Comparison of ENCODE assay signal across 20 cellular contexts in genomic region chr10:17626656-17627055, GRCh38.
"Had no signal": no experiment of that assay in that cellular context is flagged by ENCODE, and none has a peak within 500 bp of the region (broad histone marks: within the 10 kb centered on the region; RNA-seq: fewer than 3 reads in every experiment).

No MANE protein-coding gene starts in this region.

- ATAC-seq: K562 had no signal

- DNase-seq: Kasumi-1, MM.1S, NCI-H1092 treated with DMSO at 0.1 percent for 48 hours, NCI-H1436, NCI-H187, NCI-H2029, NCI-H2081 treated with DMSO at 0.1 percent for 48 hours, NCI-H2171, NCI-H226, NCI-H446, NCI-H510A, NCI-H524 treated with DMSO at 0.1 percent for 48 hours, NCI-H69, NCI-H774, Right ventricle myocardium superior, RPMI8226, SIG-M5 had no signal

- H3K9me3 Mint-ChIP-seq: IgD-negative memory B cell had no signal

- H3K4me1 Mint-ChIP-seq: IgD-negative memory B cell had no signal

- H3K27ac Mint-ChIP-seq: IgD-negative memory B cell had no signal

- H3K4me3 Mint-ChIP-seq: IgD-negative memory B cell had no signal

- FAIRE-seq: RCC 7860 had no signal

- H3K36me3 Mint-ChIP-seq: IgD-negative memory B cell had no signal
